Comparison of ENCODE assay signal across 1 cellular context in the genomic region with DNA sequence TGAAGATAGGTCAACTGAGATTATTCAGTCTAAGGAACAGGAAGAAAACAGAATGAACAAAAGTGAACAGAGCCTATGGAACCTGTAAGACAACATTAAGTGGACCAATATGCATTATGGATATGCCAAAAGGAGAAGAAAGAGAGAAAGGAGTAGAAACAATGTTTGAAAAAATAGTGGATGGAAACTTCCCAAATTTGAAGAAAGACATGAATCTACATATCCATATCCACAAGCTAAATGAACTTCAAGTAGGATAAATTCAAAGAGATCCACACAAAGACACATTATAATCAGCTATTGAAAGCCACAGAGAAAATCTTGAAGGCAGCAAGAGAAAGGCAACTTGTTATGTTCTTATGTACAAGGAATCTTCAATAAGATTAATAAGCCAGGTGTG.
TF ChIP-seq lines count a peak whose summit lies in the region.

No MANE protein-coding gene starts in this region.

TF ChIP-seq in HEK293, 187 proteins besides CTCF, POLR2A, EP300 and RAD21 (continued from another document):
- TF ChIP-seq ZNF558 (tag by site-specific recombination; IDR thresholded peaks at IDR 0.05), result peak; percentile 99
